Comparison of ENCODE assay signal across 31 cellular contexts in genomic region chr6:139581485-139581865, GRCh38.
"Had no signal": no experiment of that assay in that cellular context is flagged by ENCODE, and none has a peak within 500 bp of the region (broad histone marks: within the 10 kb centered on the region; RNA-seq: fewer than 3 reads in every experiment).

No MANE protein-coding gene starts in this region.

- H3K9me3 Mint-ChIP-seq: activated naive CD4-positive, alpha-beta T cell treated with anti-CD3 and anti-CD28 coated beads, Interleukin-2, amount 50 U/mL, for 72 hours; activated naive CD8-positive, alpha-beta T cell treated with anti-CD3 and anti-CD28 coated beads, Interleukin-2, amount 50 U/mL, for 24 hours; activated T-cell treated with anti-CD3 and anti-CD28 coated beads, Interleukin-2, amount 50 U/mL, for 24 hours; activated T-helper 1 cell treated with anti-CD3 and anti-CD28 coated beads, Interleukin-12 subunit alpha, Interleukin-12 subunit beta, Interleukin-2, Interleukin-4 antibody, amounts not matched to agents 30 ng/mL and 10 ng/mL and 1 ng/mL, durations not matched to agents 14 hours and 24 hours and 36 hours; T-helper 1 cell treated with Interleukin-12 subunit alpha and Interleukin-12 subunit beta and Interleukin-4 antibody, amounts not matched to agents 30 μg/mL and 1 μg/mL, for 36 hours had no signal

- ATAC-seq: activated CD8-positive, alpha-beta T cell treated with anti-CD3 and anti-CD28 coated beads, Interleukin-2, amount 10 ng/mL, durations not matched to agents 7 days and 5 days; body of pancreas; K562; SK-N-SH treated with all-trans-retinoic acid at 6 μM for 48 hours had no signal

- H3K27ac Mint-ChIP-seq: activated CD8-positive, alpha-beta T cell treated with anti-CD3 and anti-CD28 coated beads, Interleukin-2, amount 10 ng/mL, durations not matched to agents 7 days and 5 days; activated naive CD4-positive, alpha-beta T cell treated with anti-CD3 and anti-CD28 coated beads, Interleukin-2, amount 50 U/mL, for 72 hours; activated naive CD8-positive, alpha-beta T cell treated with anti-CD3 and anti-CD28 coated beads, Interleukin-2, amount 50 U/mL, for 24 hours; T-helper 1 cell treated with Interleukin-12 subunit alpha and Interleukin-12 subunit beta and Interleukin-4 antibody, amounts not matched to agents 30 μg/mL and 1 μg/mL, for 36 hours had no signal

- DNase-seq: activated CD4-positive, alpha-beta T cell treated with anti-CD3 and anti-CD28 coated beads for 4 hours; activated CD4-positive, alpha-beta T cell treated with anti-CD3 and anti-CD28 coated beads, Interleukin-2, amount 50 U/mL, for 4 hours; activated CD4-positive, CD25-positive, alpha-beta regulatory T cell; activated CD8-positive, alpha-beta memory T cell treated with anti-CD3 and anti-CD28 coated beads, Interleukin-2, amount 50 U/mL, for 48 hours; activated CD8-positive, alpha-beta T cell treated with anti-CD3 and anti-CD28 coated beads, Interleukin-2, amount 10 ng/mL, durations not matched to agents 7 days and 5 days; activated effector memory CD4-positive, alpha-beta T cell treated with anti-CD3 and anti-CD28 coated beads, Interleukin-2, amount 50 U/mL, for 16 hours; activated naive CD4-positive, alpha-beta T cell treated with Interleukin-2 at 50 U/mL for 16 hours; activated naive CD8-positive, alpha-beta T cell treated with anti-CD3 and anti-CD28 coated beads, Interleukin-2, amount 50 U/mL, for 24 hours; activated T-cell treated with anti-CD3 and anti-CD28 coated beads, Interleukin-2, amount 50 U/mL, for 24 hours; amniotic stem cell; body of pancreas; central memory CD4-positive, alpha-beta T cell; Kasumi-1; NCI-H1048; NCI-H1930; NCI-H2171 treated with DMSO at 0.1 percent for 48 hours; NCI-H345; NCI-H510A; NCI-H526 treated with DMSO at 0.1 percent for 48 hours; NCI-H82; NK-92 treated with Interleukin-12 subunit alpha and Interleukin-12 subunit beta, amount 100 ng/mL, for 24 hours; SHP77; SW 1271 had no signal

- H3K9me3 ChIP-seq: ascending aorta, body of pancreas, SJSA1 had no signal

- H3K27me3 ChIP-seq: ascending aorta, body of pancreas, SJSA1 had no signal

- H3K36me3 ChIP-seq: ascending aorta, SJSA1 had no signal

- H3K27ac ChIP-seq: ascending aorta, body of pancreas, SJSA1, VCaP had no signal

- H3K36me3 Mint-ChIP-seq: activated naive CD4-positive, alpha-beta T cell treated with anti-CD3 and anti-CD28 coated beads, Interleukin-2, amount 50 U/mL, for 72 hours had no signal

- H3K4me3 Mint-ChIP-seq: activated CD8-positive, alpha-beta T cell treated with anti-CD3 and anti-CD28 coated beads, Interleukin-2, amount 10 ng/mL, durations not matched to agents 7 days and 5 days; activated naive CD8-positive, alpha-beta T cell treated with anti-CD3 and anti-CD28 coated beads, Interleukin-2, amount 50 U/mL, for 24 hours; activated T-cell treated with anti-CD3 and anti-CD28 coated beads, Interleukin-2, amount 50 U/mL, for 24 hours; activated T-helper 1 cell treated with anti-CD3 and anti-CD28 coated beads, Interleukin-12 subunit alpha, Interleukin-12 subunit beta, Interleukin-2, Interleukin-4 antibody, amounts not matched to agents 30 ng/mL and 10 ng/mL and 1 ng/mL, durations not matched to agents 14 hours and 24 hours and 36 hours; T-helper 1 cell treated with Interleukin-12 subunit alpha and Interleukin-12 subunit beta and Interleukin-4 antibody, amounts not matched to agents 30 μg/mL and 1 μg/mL, for 36 hours had no signal

- H3K4me3 ChIP-seq: ascending aorta, body of pancreas, K562, SJSA1 had no signal
